Comparison of ENCODE assay signal across 7 cellular contexts in genomic region chr2:100643459-100643858, GRCh38.
"Had no signal": no experiment of that assay in that cellular context is flagged by ENCODE, and none has a peak within 500 bp of the region (broad histone marks: within the 10 kb centered on the region; RNA-seq: fewer than 3 reads in every experiment).

No MANE protein-coding gene starts in this region.

- H3K36me3 Mint-ChIP-seq: stimulated activated memory B cell treated with anti-CD40 and anti-IgM and Interleukin-4, amounts not matched to agents 10 μg/mL and 1 μg/mL and 100 μg/mL, for 72 hours had no signal

- H3K4me2 ChIP-seq: hepatocyte, SK-N-SH had no signal

- H3K9me3 ChIP-seq: SK-N-SH had no signal

- H3K27ac Mint-ChIP-seq: stimulated activated memory B cell treated with anti-CD40 and anti-IgM and Interleukin-4, amounts not matched to agents 10 μg/mL and 1 μg/mL and 100 μg/mL, for 72 hours had no signal

- DNase-seq: activated T-cell treated with anti-CD3 and anti-CD28 coated beads for 4 hours, midbrain, SK-N-SH had no signal

- H3K27me3 ChIP-seq: hepatocyte, right atrium auricular region, tibial nerve had no signal

- ATAC-seq: stimulated activated memory B cell treated with anti-CD40 and anti-IgM and Interleukin-4, amounts not matched to agents 10 μg/mL and 1 μg/mL and 100 μg/mL, for 72 hours had no signal

- H3K4me3 Mint-ChIP-seq: stimulated activated memory B cell treated with anti-CD40 and anti-IgM and Interleukin-4, amounts not matched to agents 10 μg/mL and 1 μg/mL and 100 μg/mL, for 72 hours had no signal

- H3K4me3 ChIP-seq: hepatocyte, right atrium auricular region, tibial nerve had no signal

- H3K9ac ChIP-seq: SK-N-SH had no signal

- H3K27ac ChIP-seq: hepatocyte, right atrium auricular region, tibial nerve had no signal

- H3K4me1 ChIP-seq: right atrium auricular region had no signal

- H3K36me3 ChIP-seq: right atrium auricular region, tibial nerve had no signal

- H3K4me1 Mint-ChIP-seq: stimulated activated memory B cell treated with anti-CD40 and anti-IgM and Interleukin-4, amounts not matched to agents 10 μg/mL and 1 μg/mL and 100 μg/mL, for 72 hours had no signal
